In genomic region chr3:40618158-40618557, GRCh38 we compare ENCODE assay signal across 18 cellular contexts.
DNase-seq lines count a peak whose midpoint lies in the region; ATAC-seq and TF ChIP-seq lines count a peak whose summit lies in the region.
"Had no signal": no experiment of that assay in that cellular context is flagged by ENCODE, and none has a peak within 500 bp of the region (broad histone marks: within the 10 kb centered on the region; RNA-seq: fewer than 3 reads in every experiment).

No MANE protein-coding gene starts in this region.

- peaks cover 3 to 10% (median 6%) of the 10 kb centered on the region in 5 experiments for H3K9me3 Mint-ChIP-seq in brain
- H3K9me3 Mint-ChIP-seq in osteocyte (ENCODE audit: unreplicated experiment), result no peaks in the 10 kb centered on the region
- H3K9me3 Mint-ChIP-seq: CD8-positive, alpha-beta T cell had no signal

- intact Hi-C loops in gastrocnemius medialis (cut with DNase I; ENCODE audit: low total_unique reads) (no loop called here), left cardiac atrium (cut with DNase I) (no loop called here)

- no peak overlapping the region for H3K4me3 ChIP-seq in gastrocnemius medialis
- H3K4me3 ChIP-seq: BLaER1, GM23338, HAP-1 had no signal

- no peaks in the 10 kb centered on the region for H3K9me3 ChIP-seq in gastrocnemius medialis
- H3K9me3 ChIP-seq: HAP-1 had no signal

- ATAC-seq in gastrocnemius medialis (no peak), left cardiac atrium (no peak)
- ATAC-seq: CD8-positive, alpha-beta T cell; GM23338 had no signal

- peaks cover 3% of the 10 kb centered on the region for H3K27me3 Mint-ChIP-seq in brain
- H3K27me3 Mint-ChIP-seq in osteocyte (ENCODE audit: unreplicated experiment), result peaks cover 31% of the 10 kb centered on the region

- DNase-seq in islet precursor cell (peak; percentile 16), osteocyte (ENCODE audit: extremely low spot score, unreplicated experiment) (peak; percentile 56), gastrocnemius medialis (no peak), D341Med (ENCODE audit: low spot score) (no peak), left cardiac atrium (no peak)
- DNase-seq: CD4-positive, CD25-positive, alpha-beta regulatory T cell; CD8-positive, alpha-beta T cell; DMS53; DMS79 treated with DMSO at 0.1 percent for 48 hours; GF-D8; HFFc6 had no signal

- in situ Hi-C loops in gastrocnemius medialis (cut with MboI; ENCODE audit: low sequenced_read_pairs in 4 of 4), result no loop called here

- H3K4me1 ChIP-seq in gastrocnemius medialis, result no peaks in the 10 kb centered on the region

- no peak overlapping the region for H3K27ac ChIP-seq in gastrocnemius medialis
- H3K27ac ChIP-seq: 22Rv1, BLaER1, C4-2B had no signal

- no peaks in the 10 kb centered on the region for H3K36me3 ChIP-seq in gastrocnemius medialis
- H3K36me3 ChIP-seq: BLaER1, HAP-1 had no signal

- TF ChIP-seq CTCF in brain (conservative IDR thresholded peaks at IDR 0.05) (no peak), osteocyte (IDR thresholded peaks at IDR 0.05) (no peak), gastrocnemius medialis (IDR thresholded peaks at IDR 0.05 in 4 of 5, conservative IDR thresholded peaks at IDR 0.05 in 1 of 5) (no peak)

- H3K4me1 Mint-ChIP-seq in brain, result peaks cover 43% of the 10 kb centered on the region
- peaks cover 8% of the 10 kb centered on the region for H3K4me1 Mint-ChIP-seq in osteocyte (ENCODE audit: unreplicated experiment)
- H3K4me1 Mint-ChIP-seq: CD4-positive, CD25-positive, alpha-beta regulatory T cell had no signal

- H3K27ac Mint-ChIP-seq in brain (peak overlapping the region in 4 of 5 experiments; percentile 77 to 99 (median 98)), osteocyte (ENCODE audit: unreplicated experiment) (no peak overlapping the region)
- H3K27ac Mint-ChIP-seq: B cell; CD4-positive, CD25-positive, alpha-beta regulatory T cell; CD8-positive, alpha-beta T cell; GM23338; HFFc6 had no signal

- H3K36me3 Mint-ChIP-seq in brain (no peaks in the 10 kb centered on the region), osteocyte (ENCODE audit: unreplicated experiment) (no peaks in the 10 kb centered on the region)
- H3K36me3 Mint-ChIP-seq: CD4-positive, CD25-positive, alpha-beta regulatory T cell; CD8-positive, alpha-beta T cell had no signal

- no peak for TF ChIP-seq POLR2A in gastrocnemius medialis (IDR thresholded peaks at IDR 0.05)

- no peak overlapping the region for H3K4me3 Mint-ChIP-seq in brain
- no peak overlapping the region for H3K4me3 Mint-ChIP-seq in osteocyte (ENCODE audit: unreplicated experiment)
- H3K4me3 Mint-ChIP-seq: B cell; CD4-positive, CD25-positive, alpha-beta regulatory T cell; CD8-positive, alpha-beta T cell; GM23338; HFFc6 had no signal

- H3K27me3 ChIP-seq in gastrocnemius medialis, result peaks cover 0 to 14% (median 0%) of the 10 kb centered on the region in 3 donors

Comparison
In these comparisons a context has a peak if more than half of its experiments do, and no peak if none do; other contexts are left out.
1. DNase-seq: peak in islet precursor cell (single experiment) and osteocyte (single experiment); none in gastrocnemius medialis (0 of 2), D341Med (single experiment) and left cardiac atrium (single experiment).